In genomic region chr14:90383731-90384542, GRCh38 we compare ENCODE assay signal across 8 cellular contexts. TPM values are rescaled to one million over a fixed set of nuclear protein-coding genes. Genes with fewer than 3 reads are reported as not detected.
DNase-seq lines count a peak whose midpoint lies in the region; ATAC-seq and TF ChIP-seq lines count a peak whose summit lies in the region.

No MANE protein-coding gene starts in this region.

- no peak for TF ChIP-seq CTCF in AG09309 (IDR thresholded peaks at IDR 0.05; ENCODE audit: control insufficient read depth, insufficient read depth, low read depth, low read length, missing control alignments)

- no peaks in the 10 kb centered on the region for H3K9me3 ChIP-seq in skeletal muscle tissue (ENCODE audit: control insufficient read depth in 3 of 3, low read length in 3 of 3)

- H3K4me3 ChIP-seq in AG09309 (ENCODE audit: control insufficient read depth, low read depth, low read length) (peak overlapping the region; percentile 45), iPS-11a (ENCODE audit: low read depth, low read length) (peak overlapping the region; percentile 62), skeletal muscle tissue (ENCODE audit: low read length in 3 of 3) (peak overlapping the region; percentile 70 to 79 (median 76))

- H3K27me3 ChIP-seq in skeletal muscle tissue (ENCODE audit: control insufficient read depth in 3 of 3, insufficient read depth in 3 of 3, low read length in 3 of 3): no peaks in the 10 kb centered on the region

- peak; percentile 16 for ATAC-seq in GM19395 (IDR thresholded peaks at IDR 0.05; ENCODE audit: unreplicated experiment)

- H3K27ac ChIP-seq in skeletal muscle tissue (ENCODE audit: low read depth, low read length): peak overlapping the region; percentile 99

- H3K36me3 ChIP-seq in skeletal muscle tissue (ENCODE audit: control insufficient read depth in 3 of 3, insufficient read depth in 3 of 3, low read length in 3 of 3): no peaks in the 10 kb centered on the region

- peak overlapping the region; percentile 98 to 99 (median 98) for H3K9ac ChIP-seq in skeletal muscle tissue (ENCODE audit: low read depth in 1 of 3, low read length in 3 of 3)

- no peak for DNase-seq in AG09309 (ENCODE audit: low read depth)
- peak; percentile 45 for DNase-seq in KG1 (lab: John Stamatoyannopoulos, UW)
- DNase-seq in T follicular helper cell (ENCODE audit: low read depth): peak; percentile 37
- peak in 50 of 58 donors; percentile 33 to 83 (median 65) for DNase-seq in anterior cingulate cortex (lab: John Stamatoyannopoulos, UW)
- no peak for DNase-seq in HuH-7 (ENCODE audit: low spot score)

- H3K4me1 ChIP-seq in skeletal muscle tissue (ENCODE audit: control insufficient read depth in 3 of 3, insufficient read depth in 3 of 3, low read length in 3 of 3): peaks cover 27 to 36% (median 31%) of the 10 kb centered on the region in 3 donors

RNA-seq across cellular contexts. Expression of gene CALM1, which starts 12.9 kb away (rescaled TPM):
- 99.7 TPM for total RNA-seq in skeletal muscle tissue

RNA-seq across cellular contexts. Expression of gene NRDE2, which starts 52.2 kb away (rescaled TPM):
- 14.6 TPM for total RNA-seq in skeletal muscle tissue

Comparison
In these comparisons a context has a peak if more than half of its experiments do, and no peak if none do; other contexts are left out.
1. DNase-seq: peak in KG1 (single experiment), T follicular helper cell (single experiment) and anterior cingulate cortex (50 of 58); none in AG09309 (single experiment) and HuH-7 (single experiment).
2. Peak in every context shown above with its lines, with median percentiles within 50 percentile points of each other: H3K4me3 ChIP-seq.